ENCODE assay signal across 21 cellular contexts in genomic region chr4:80140237-80140636, GRCh38. TPM values are rescaled to one million over a fixed set of nuclear protein-coding genes. Genes with fewer than 3 reads are reported as not detected.
DNase-seq lines count a peak whose midpoint lies in the region; ATAC-seq and TF ChIP-seq lines count a peak whose summit lies in the region.
"Had no signal": no experiment of that assay in that cellular context is flagged by ENCODE, and none has a peak within 500 bp of the region (broad histone marks: within the 10 kb centered on the region; RNA-seq: fewer than 3 reads in every experiment).

No MANE protein-coding gene starts in this region.

- no peaks in the 10 kb centered on the region for H3K27me3 ChIP-seq in neutrophil
- H3K27me3 ChIP-seq: body of pancreas had no signal

- no peak for DNase-seq in activated naive CD4-positive, alpha-beta T cell treated with anti-CD3 and anti-CD28 coated beads, Interleukin-2, amount 50 U/mL, for 72 hours (ENCODE audit: low spot score in 2 of 2)
- no peak for DNase-seq in activated naive CD8-positive, alpha-beta T cell treated with anti-CD3 and anti-CD28 coated beads for 36 hours
- DNase-seq in NCI-H2107 (lab: John Stamatoyannopoulos, UW) = no peak
- no peak for DNase-seq in NCI-H2171 treated with DMSO at 0.1 percent for 48 hours (lab: John Stamatoyannopoulos, UW)
- DNase-seq: ACHN; activated CD4-positive, alpha-beta T cell treated with anti-CD3 and anti-CD28 coated beads, Interleukin-2, amount 50 U/mL, for 48 hours; activated naive CD8-positive, alpha-beta T cell treated with anti-CD3 and anti-CD28 coated beads, Interleukin-2, amount 10 ng/mL, durations not matched to agents 7 days and 5 days; activated T-cell treated with anti-CD3 and anti-CD28 coated beads, Interleukin-2, amount 50 U/mL, for 48 hours; body of pancreas; HCEC 1CT; NCI-H1436 treated with DMSO at 0.1 percent for 48 hours; NCI-H2171; stimulated activated CD4-positive, alpha-beta T cell treated with anti-CD3 and anti-CD28 coated beads, Interleukin-1b, Interleukin-23, amount 100 ng/mL, for 48 hours had no signal

- peak overlapping the region; percentile 6 for H3K4me3 ChIP-seq in neutrophil (ENCODE audit: low read depth in 1 of 2, low read length in 1 of 2)
- H3K4me3 ChIP-seq: body of pancreas had no signal

- H3K4me1 ChIP-seq in neutrophil (ENCODE audit: control insufficient read depth in 1 of 2, insufficient read depth in 1 of 2, low read depth in 1 of 2, low read length in 1 of 2) = peaks cover 65 to 66% of the 10 kb centered on the region in 2 experiments
- H3K4me1 ChIP-seq: body of pancreas had no signal

- H3K4me1 Mint-ChIP-seq in activated naive CD4-positive, alpha-beta T cell treated with anti-CD3 and anti-CD28 coated beads, Interleukin-2, amount 50 U/mL, for 24 hours = peaks cover 67% of the 10 kb centered on the region
- peaks cover 48% of the 10 kb centered on the region for H3K4me1 Mint-ChIP-seq in activated naive CD8-positive, alpha-beta T cell treated with anti-CD3 and anti-CD28 coated beads for 36 hours

- TF ChIP-seq CTCF in neutrophil (IDR thresholded peaks at IDR 0.05) = no peak

- H3K9me3 ChIP-seq in KOPT-K1 (ENCODE audit: insufficient read depth, low read length, poor library complexity, severe bottlenecking) (no peaks in the 10 kb centered on the region), neutrophil (no peaks in the 10 kb centered on the region)
- H3K9me3 ChIP-seq: body of pancreas had no signal

- H3K36me3 ChIP-seq in KOPT-K1 (ENCODE audit: insufficient read depth, low read length) (no peaks in the 10 kb centered on the region), neutrophil (no peaks in the 10 kb centered on the region)

- H3K36me3 Mint-ChIP-seq in activated naive CD4-positive, alpha-beta T cell treated with anti-CD3 and anti-CD28 coated beads, Interleukin-2, amount 50 U/mL, for 24 hours = no peaks in the 10 kb centered on the region
- no peaks in the 10 kb centered on the region for H3K36me3 Mint-ChIP-seq in activated naive CD4-positive, alpha-beta T cell treated with anti-CD3 and anti-CD28 coated beads, Interleukin-2, amount 50 U/mL, for 72 hours
- H3K36me3 Mint-ChIP-seq in activated naive CD8-positive, alpha-beta T cell treated with anti-CD3 and anti-CD28 coated beads for 36 hours = peaks cover 6% of the 10 kb centered on the region
- H3K36me3 Mint-ChIP-seq: stimulated activated memory B cell treated with anti-CD40 and anti-IgM and Interleukin-4, amounts not matched to agents 10 μg/mL and 1 μg/mL and 100 μg/mL, for 72 hours had no signal

- H3K27ac ChIP-seq in KOPT-K1 (ENCODE audit: low read depth, low read length, poor library complexity, severe bottlenecking) (peak overlapping the region; percentile 62), neutrophil (peak overlapping the region; percentile 88)
- H3K27ac ChIP-seq: body of pancreas had no signal

- peak overlapping the region; percentile 46 for H3K27ac Mint-ChIP-seq in activated naive CD4-positive, alpha-beta T cell treated with anti-CD3 and anti-CD28 coated beads, Interleukin-2, amount 50 U/mL, for 24 hours
- H3K27ac Mint-ChIP-seq in activated naive CD4-positive, alpha-beta T cell treated with anti-CD3 and anti-CD28 coated beads, Interleukin-2, amount 50 U/mL, for 72 hours = no peak overlapping the region
- H3K27ac Mint-ChIP-seq in activated naive CD8-positive, alpha-beta T cell treated with anti-CD3 and anti-CD28 coated beads for 36 hours = peak overlapping the region; percentile 25
- H3K27ac Mint-ChIP-seq: activated naive CD8-positive, alpha-beta T cell treated with anti-CD3 and anti-CD28 coated beads, Interleukin-2, amount 10 ng/mL, durations not matched to agents 7 days and 5 days; progenitor cell of endocrine pancreas had no signal

- no peaks in the 10 kb centered on the region for H3K27me3 Mint-ChIP-seq in activated naive CD4-positive, alpha-beta T cell treated with anti-CD3 and anti-CD28 coated beads, Interleukin-2, amount 50 U/mL, for 24 hours
- no peaks in the 10 kb centered on the region for H3K27me3 Mint-ChIP-seq in activated naive CD8-positive, alpha-beta T cell treated with anti-CD3 and anti-CD28 coated beads for 36 hours
- H3K27me3 Mint-ChIP-seq: activated naive CD8-positive, alpha-beta T cell treated with anti-CD3 and anti-CD28 coated beads, Interleukin-2, amount 10 ng/mL, durations not matched to agents 7 days and 5 days; stimulated activated memory B cell treated with anti-CD40 and anti-IgM and Interleukin-4, amounts not matched to agents 10 μg/mL and 1 μg/mL and 100 μg/mL, for 72 hours had no signal

- peaks cover 4% of the 10 kb centered on the region for H3K9me3 Mint-ChIP-seq in activated naive CD4-positive, alpha-beta T cell treated with anti-CD3 and anti-CD28 coated beads, Interleukin-2, amount 50 U/mL, for 24 hours
- H3K9me3 Mint-ChIP-seq in activated naive CD4-positive, alpha-beta T cell treated with anti-CD3 and anti-CD28 coated beads, Interleukin-2, amount 50 U/mL, for 72 hours = peaks cover 0 to 5% of the 10 kb centered on the region in 2 donors
- H3K9me3 Mint-ChIP-seq in activated naive CD8-positive, alpha-beta T cell treated with anti-CD3 and anti-CD28 coated beads for 36 hours = no peaks in the 10 kb centered on the region
- H3K9me3 Mint-ChIP-seq: stimulated activated memory B cell treated with anti-CD40 and anti-IgM and Interleukin-4, amounts not matched to agents 10 μg/mL and 1 μg/mL and 100 μg/mL, for 72 hours had no signal

- no peak for ATAC-seq in activated naive CD4-positive, alpha-beta T cell treated with anti-CD3 and anti-CD28 coated beads, Interleukin-2, amount 50 U/mL, for 72 hours
- no peak for ATAC-seq in GM18867 (IDR thresholded peaks at IDR 0.05; ENCODE audit: unreplicated experiment)
- ATAC-seq: body of pancreas; Right ventricle myocardium inferior; stimulated activated memory B cell treated with anti-CD40 and anti-IgM and Interleukin-4, amounts not matched to agents 10 μg/mL and 1 μg/mL and 100 μg/mL, for 72 hours had no signal

- no peak overlapping the region for H3K4me3 Mint-ChIP-seq in activated naive CD4-positive, alpha-beta T cell treated with anti-CD3 and anti-CD28 coated beads, Interleukin-2, amount 50 U/mL, for 24 hours
- H3K4me3 Mint-ChIP-seq in activated naive CD8-positive, alpha-beta T cell treated with anti-CD3 and anti-CD28 coated beads for 36 hours = no peak overlapping the region
- H3K4me3 Mint-ChIP-seq: stimulated activated memory B cell treated with anti-CD40 and anti-IgM and Interleukin-4, amounts not matched to agents 10 μg/mL and 1 μg/mL and 100 μg/mL, for 72 hours had no signal

RNA-seq across cellular contexts. Expression of gene PRDM8, which starts 57.1 kb away (rescaled TPM):
- total RNA-seq in activated naive CD4-positive, alpha-beta T cell treated with anti-CD3 and anti-CD28 coated beads, Interleukin-2, amount 50 U/mL, for 72 hours = 1 to 10 TPM in 1 of 2 donors, under 1 TPM in 1; 0.56 to 3.8 TPM
- 1 to 10 TPM; 1.3 to 2.3 TPM for total RNA-seq in activated naive CD8-positive, alpha-beta T cell treated with anti-CD3 and anti-CD28 coated beads for 36 hours
- total RNA-seq: OCI-LY7 had no signal

Comparison
In these comparisons a context has a peak if more than half of its experiments do, and no peak if none do; other contexts are left out.
1. H3K27ac Mint-ChIP-seq: peak in activated naive CD4-positive, alpha-beta T cell treated with anti-CD3 and anti-CD28 coated beads, Interleukin-2, amount 50 U/mL, for 24 hours (single experiment) and activated naive CD8-positive, alpha-beta T cell treated with anti-CD3 and anti-CD28 coated beads for 36 hours (single experiment); none in activated naive CD4-positive, alpha-beta T cell treated with anti-CD3 and anti-CD28 coated beads, Interleukin-2, amount 50 U/mL, for 72 hours (0 of 2).